Comparison of ENCODE assay signal across 31 cellular contexts in genomic region chr5:39352170-39352569, GRCh38. TPM values are rescaled to one million over a fixed set of nuclear protein-coding genes. Genes with fewer than 3 reads are reported as not detected.
"Had no signal": no experiment of that assay in that cellular context is flagged by ENCODE, and none has a peak within 500 bp of the region (broad histone marks: within the 10 kb centered on the region; RNA-seq: fewer than 3 reads in every experiment).

No MANE protein-coding gene starts in this region.

- H3K4me3 ChIP-seq: stomach, suprapubic skin, testis, thoracic aorta, thyroid gland, tibial artery, tibial nerve, transverse colon, upper lobe of left lung, upper lobe of right lung, uterus, vagina had no signal

- ATAC-seq: stimulated activated effector memory CD8-positive, alpha-beta T cell treated with anti-CD3 and anti-CD28 coated beads, Interleukin-12 subunit alpha, Interleukin-12 subunit beta, amount 100 ng/mL, for 72 hours; stimulated activated memory B cell treated with anti-CD40 and anti-IgM and Interleukin-4, amounts not matched to agents 10 μg/mL and 1 μg/mL and 100 μg/mL, for 72 hours; stimulated activated naive B cell treated with anti-CD40 and anti-IgM and Interleukin-4, amounts not matched to agents 10 μg/mL and 1 μg/mL and 100 μg/mL, for 72 hours; stimulated activated naive CD8-positive, alpha-beta T cell treated with anti-CD3 and anti-CD28 coated beads, Interleukin-15, amount 100 ng/mL, for 72 hours; stimulated activated naive CD8-positive, alpha-beta T cell treated with anti-CD3 and anti-CD28 coated beads, Interleukin-15, Interleukin-2, amounts not matched to agents 100 U/mL and 50 U/mL, for 24 hours; upper lobe of right lung had no signal

- H3K4me1 Mint-ChIP-seq: stimulated activated effector memory CD8-positive, alpha-beta T cell treated with anti-CD3 and anti-CD28 coated beads, Interleukin-12 subunit alpha, Interleukin-12 subunit beta, amount 100 ng/mL, for 72 hours; stimulated activated naive CD8-positive, alpha-beta T cell treated with anti-CD3 and anti-CD28 coated beads, Interleukin-15, amount 100 ng/mL, for 72 hours had no signal

- FAIRE-seq: urothelium cell line had no signal

- H3K4me1 ChIP-seq: stomach, suprapubic skin, testis, thyroid gland, tibial artery, tibial nerve, transverse colon, upper lobe of left lung, upper lobe of right lung, uterus, vagina had no signal

- DNase-seq: stimulated activated CD4-positive, alpha-beta T cell treated with anti-CD3 and anti-CD28 coated beads, Interleukin-2, amount 100 ng/mL, for 48 hours; stimulated activated CD4-positive, alpha-beta T cell treated with anti-CD3 and anti-CD28 coated beads, Interleukin-4, amount 100 ng/mL, for 1 hour; stimulated activated CD4-positive, alpha-beta T cell treated with anti-CD3 and anti-CD28 coated beads, Interleukin-4, amount 100 ng/mL, for 24 hours; stimulated activated CD4-positive, alpha-beta T cell treated with anti-CD3 and anti-CD28 coated beads, Interleukin-4, amount 100 ng/mL, for 4 hours; stimulated activated CD8-positive, alpha-beta memory T cell treated with anti-CD3 and anti-CD28 coated beads, Interleukin-4, amount 100 ng/mL, for 48 hours; stimulated activated naive B cell treated with anti-CD40 and anti-IgM and Interleukin-4, amounts not matched to agents 10 μg/mL and 1 μg/mL and 100 μg/mL, for 72 hours; stimulated activated naive CD4-positive, alpha-beta T cell; stimulated activated naive CD4-positive, alpha-beta T cell treated with Interleukin-2 at 50 U/mL for 16 hours; stimulated activated naive CD8-positive, alpha-beta T cell treated with anti-CD3 and anti-CD28 coated beads, Interleukin-15, amount 100 ng/mL, for 72 hours; stimulated activated naive CD8-positive, alpha-beta T cell treated with anti-CD3 and anti-CD28 coated beads, Interleukin-15, Interleukin-2, amounts not matched to agents 100 U/mL and 50 U/mL, for 24 hours; stomach; testis; thyroid gland; tibial artery; transverse colon; trophoblast cell; upper lobe of left lung; upper lobe of right lung; uterus had no signal

- H3K4me3 Mint-ChIP-seq: stimulated activated effector memory CD8-positive, alpha-beta T cell treated with anti-CD3 and anti-CD28 coated beads, Interleukin-12 subunit alpha, Interleukin-12 subunit beta, amount 100 ng/mL, for 72 hours; stimulated activated memory B cell treated with anti-CD40 and anti-IgM and Interleukin-4, amounts not matched to agents 10 μg/mL and 1 μg/mL and 100 μg/mL, for 72 hours; stimulated activated naive B cell treated with anti-CD40 and anti-IgM and Interleukin-4, amounts not matched to agents 10 μg/mL and 1 μg/mL and 100 μg/mL, for 72 hours; stimulated activated naive CD8-positive, alpha-beta T cell treated with anti-CD3 and anti-CD28 coated beads, Interleukin-15, amount 100 ng/mL, for 72 hours; stimulated activated naive CD8-positive, alpha-beta T cell treated with anti-CD3 and anti-CD28 coated beads, Interleukin-15, Interleukin-2, amounts not matched to agents 100 ng/mL and 50 ng/mL, for 24 hours; type B pancreatic cell had no signal

- H3K27me3 ChIP-seq: stomach, suprapubic skin, testis, thyroid gland, tibial artery, tibial nerve, transverse colon, upper lobe of left lung, upper lobe of right lung, uterus, vagina had no signal

- H3K27ac ChIP-seq: stomach, suprapubic skin, testis, thoracic aorta, thyroid gland, tibial artery, tibial nerve, transverse colon, upper lobe of left lung, upper lobe of right lung, uterus, vagina had no signal

- H3K36me3 Mint-ChIP-seq: stimulated activated effector memory CD8-positive, alpha-beta T cell treated with anti-CD3 and anti-CD28 coated beads, Interleukin-12 subunit alpha, Interleukin-12 subunit beta, amount 100 ng/mL, for 72 hours; type B pancreatic cell had no signal

- H3K36me3 ChIP-seq: stomach, suprapubic skin, thoracic aorta, thyroid gland, tibial artery, tibial nerve, transverse colon, upper lobe of left lung, upper lobe of right lung, uterus, vagina had no signal

- H3K9me3 ChIP-seq: suprapubic skin, testis, thoracic aorta, thyroid gland, transverse colon, upper lobe of right lung, uterus, vagina had no signal

- H3K27ac Mint-ChIP-seq: stimulated activated effector memory CD8-positive, alpha-beta T cell treated with anti-CD3 and anti-CD28 coated beads, Interleukin-12 subunit alpha, Interleukin-12 subunit beta, amount 100 ng/mL, for 72 hours; stimulated activated memory B cell treated with anti-CD40 and anti-IgM and Interleukin-4, amounts not matched to agents 10 μg/mL and 1 μg/mL and 100 μg/mL, for 72 hours; stimulated activated naive B cell treated with anti-CD40 and anti-IgM and Interleukin-4, amounts not matched to agents 10 μg/mL and 1 μg/mL and 100 μg/mL, for 72 hours; stimulated activated naive CD8-positive, alpha-beta T cell treated with anti-CD3 and anti-CD28 coated beads, Interleukin-15, amount 100 ng/mL, for 72 hours; stimulated activated naive CD8-positive, alpha-beta T cell treated with anti-CD3 and anti-CD28 coated beads, Interleukin-15, Interleukin-2, amounts not matched to agents 100 ng/mL and 50 ng/mL, for 24 hours; type B pancreatic cell had no signal

- H3K27me3 Mint-ChIP-seq: stimulated activated memory B cell treated with anti-CD40 and anti-IgM and Interleukin-4, amounts not matched to agents 10 μg/mL and 1 μg/mL and 100 μg/mL, for 72 hours; stimulated activated naive CD8-positive, alpha-beta T cell treated with anti-CD3 and anti-CD28 coated beads, Interleukin-15, amount 100 ng/mL, for 72 hours; type B pancreatic cell had no signal

RNA-seq across cellular contexts. Expression of gene C9, which starts 12.1 kb away (rescaled TPM):
- total RNA-seq: stomach, temporal lobe, thoracic aorta, thyroid gland, tibial nerve, transverse colon, upper lobe of right lung, ureter, urinary bladder, uterus, vagina had no signal
- polyA plus RNA-seq: stomach had no signal
